In the genomic region with DNA sequence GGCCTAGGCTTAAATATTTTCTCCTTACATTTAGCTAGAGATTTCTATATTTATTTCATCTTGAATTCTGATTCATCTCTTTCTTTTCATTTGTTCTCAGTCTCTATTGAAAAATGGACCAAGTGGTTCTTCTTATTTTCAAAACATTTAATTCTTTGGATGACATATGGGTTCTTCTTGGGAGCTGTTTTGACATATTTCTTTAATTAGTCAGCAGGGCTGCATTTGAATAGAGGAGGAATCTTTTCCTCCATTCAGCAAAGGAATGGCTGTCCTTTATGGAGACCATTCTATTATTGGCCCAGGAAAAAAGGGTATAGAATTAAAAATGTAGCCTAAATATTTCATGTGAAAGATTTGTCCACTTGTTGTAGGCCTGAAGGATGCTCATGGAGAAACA, we compare ENCODE assay signal across 1 cellular context.
TF ChIP-seq lines count a peak whose summit lies in the region.

No MANE protein-coding gene starts in this region.

TF ChIP-seq in GM23338, 12 proteins besides CTCF, POLR2A, EP300 and RAD21 (continued from another document):
- TF ChIP-seq NANOG (IDR thresholded peaks at IDR 0.05; ENCODE audit: borderline replicate concordance) (no peak), ZNF114 (CRISPR knock-in tag; IDR thresholded peaks at IDR 0.05) (no peak), EZH2 (IDR thresholded peaks at IDR 0.05; ENCODE audit: low read depth, unreplicated experiment) (no peak), POLR2AphosphoS5 (IDR thresholded peaks at IDR 0.05; ENCODE audit: low read depth) (no peak), CREB1 (CRISPR knock-in tag; IDR thresholded peaks at IDR 0.05; ENCODE audit: low read depth) (no peak), STAT1 (IDR thresholded peaks at IDR 0.05; ENCODE audit: unreplicated experiment) (no peak), ZNF331 (CRISPR knock-in tag; IDR thresholded peaks at IDR 0.05; ENCODE audit: low read depth) (no peak)
- TF ChIP-seq, protein P1, sequence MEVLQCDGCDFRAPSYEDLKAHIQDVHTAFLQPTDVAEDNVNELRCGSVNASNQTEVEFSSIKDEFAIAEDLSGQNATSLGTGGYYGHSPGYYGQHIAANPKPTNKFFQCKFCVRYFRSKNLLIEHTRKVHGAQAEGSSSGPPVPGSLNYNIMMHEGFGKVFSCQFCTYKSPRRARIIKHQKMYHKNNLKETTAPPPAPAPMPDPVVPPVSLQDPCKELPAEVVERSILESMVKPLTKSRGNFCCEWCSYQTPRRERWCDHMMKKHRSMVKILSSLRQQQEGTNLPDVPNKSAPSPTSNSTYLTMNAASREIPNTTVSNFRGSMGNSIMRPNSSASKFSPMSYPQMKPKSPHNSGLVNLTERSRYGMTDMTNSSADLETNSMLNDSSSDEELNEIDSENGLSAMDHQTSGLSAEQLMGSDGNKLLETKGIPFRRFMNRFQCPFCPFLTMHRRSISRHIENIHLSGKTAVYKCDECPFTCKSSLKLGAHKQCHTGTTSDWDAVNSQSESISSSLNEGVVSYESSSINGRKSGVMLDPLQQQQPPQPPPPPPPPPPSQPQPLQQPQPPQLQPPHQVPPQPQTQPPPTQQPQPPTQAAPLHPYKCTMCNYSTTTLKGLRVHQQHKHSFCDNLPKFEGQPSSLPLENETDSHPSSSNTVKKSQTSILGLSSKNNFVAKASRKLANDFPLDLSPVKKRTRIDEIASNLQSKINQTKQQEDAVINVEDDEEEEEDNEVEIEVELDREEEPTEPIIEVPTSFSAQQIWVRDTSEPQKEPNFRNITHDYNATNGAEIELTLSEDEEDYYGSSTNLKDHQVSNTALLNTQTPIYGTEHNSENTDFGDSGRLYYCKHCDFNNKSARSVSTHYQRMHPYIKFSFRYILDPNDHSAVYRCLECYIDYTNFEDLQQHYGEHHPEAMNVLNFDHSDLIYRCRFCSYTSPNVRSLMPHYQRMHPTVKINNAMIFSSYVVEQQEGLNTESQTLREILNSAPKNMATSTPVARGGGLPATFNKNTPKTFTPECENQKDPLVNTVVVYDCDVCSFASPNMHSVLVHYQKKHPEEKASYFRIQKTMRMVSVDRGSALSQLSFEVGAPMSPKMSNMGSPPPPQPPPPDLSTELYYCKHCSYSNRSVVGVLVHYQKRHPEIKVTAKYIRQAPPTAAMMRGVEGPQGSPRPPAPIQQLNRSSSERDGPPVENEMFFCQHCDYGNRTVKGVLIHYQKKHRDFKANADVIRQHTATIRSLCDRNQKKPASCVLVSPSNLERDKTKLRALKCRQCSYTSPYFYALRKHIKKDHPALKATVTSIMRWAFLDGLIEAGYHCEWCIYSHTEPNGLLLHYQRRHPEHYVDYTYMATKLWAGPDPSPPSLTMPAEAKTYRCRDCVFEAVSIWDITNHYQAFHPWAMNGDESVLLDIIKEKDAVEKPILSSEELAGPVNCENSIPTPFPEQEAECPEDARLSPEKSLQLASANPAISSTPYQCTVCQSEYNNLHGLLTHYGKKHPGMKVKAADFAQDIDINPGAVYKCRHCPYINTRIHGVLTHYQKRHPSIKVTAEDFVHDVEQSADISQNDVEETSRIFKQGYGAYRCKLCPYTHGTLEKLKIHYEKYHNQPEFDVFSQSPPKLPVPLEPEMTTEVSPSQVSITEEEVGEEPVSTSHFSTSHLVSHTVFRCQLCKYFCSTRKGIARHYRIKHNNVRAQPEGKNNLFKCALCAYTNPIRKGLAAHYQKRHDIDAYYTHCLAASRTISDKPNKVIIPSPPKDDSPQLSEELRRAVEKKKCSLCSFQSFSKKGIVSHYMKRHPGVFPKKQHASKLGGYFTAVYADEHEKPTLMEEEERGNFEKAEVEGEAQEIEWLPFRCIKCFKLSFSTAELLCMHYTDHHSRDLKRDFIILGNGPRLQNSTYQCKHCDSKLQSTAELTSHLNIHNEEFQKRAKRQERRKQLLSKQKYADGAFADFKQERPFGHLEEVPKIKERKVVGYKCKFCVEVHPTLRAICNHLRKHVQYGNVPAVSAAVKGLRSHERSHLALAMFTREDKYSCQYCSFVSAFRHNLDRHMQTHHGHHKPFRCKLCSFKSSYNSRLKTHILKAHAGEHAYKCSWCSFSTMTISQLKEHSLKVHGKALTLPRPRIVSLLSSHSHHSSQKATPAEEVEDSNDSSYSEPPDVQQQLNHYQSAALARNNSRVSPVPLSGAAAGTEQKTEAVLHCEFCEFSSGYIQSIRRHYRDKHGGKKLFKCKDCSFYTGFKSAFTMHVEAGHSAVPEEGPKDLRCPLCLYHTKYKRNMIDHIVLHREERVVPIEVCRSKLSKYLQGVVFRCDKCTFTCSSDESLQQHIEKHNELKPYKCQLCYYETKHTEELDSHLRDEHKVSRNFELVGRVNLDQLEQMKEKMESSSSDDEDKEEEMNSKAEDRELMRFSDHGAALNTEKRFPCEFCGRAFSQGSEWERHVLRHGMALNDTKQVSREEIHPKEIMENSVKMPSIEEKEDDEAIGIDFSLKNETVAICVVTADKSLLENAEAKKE (CRISPR knock-in tag; IDR thresholded peaks at IDR 0.05): no peak
